In the genomic region with DNA sequence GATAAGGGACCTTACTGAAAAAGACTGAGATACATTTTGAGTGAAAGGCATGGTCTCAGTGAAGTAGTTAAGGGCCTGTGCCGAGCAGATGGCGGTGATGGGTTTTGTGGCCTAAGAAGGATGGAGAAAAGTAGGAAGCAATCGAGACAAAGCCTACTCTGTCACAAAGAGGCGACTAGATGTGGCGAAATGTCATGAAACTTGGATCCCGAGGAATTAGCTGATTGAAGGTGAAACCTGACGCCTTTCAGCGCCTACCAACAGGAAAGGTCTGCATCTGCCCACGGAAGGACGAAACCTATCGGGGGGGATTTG, we compare ENCODE assay signal across 8 cellular contexts. TPM values are rescaled to one million over a fixed set of nuclear protein-coding genes. Genes with fewer than 3 reads are reported as not detected.
DNase-seq lines count a peak whose midpoint lies in the region; ATAC-seq, FAIRE-seq and TF ChIP-seq lines count a peak whose summit lies in the region.

No MANE protein-coding gene starts in this region.

- WGBS in H1 (ENCODE audit: extremely low coverage in 1 of 2, insufficient coverage in 1 of 2, insufficient read length in 1 of 2, insufficient replicate concordance in 2 of 2, low coverage in 1 of 2, low lambda C conversion rate in 2 of 2, missing lambda C conversion rate in 1 of 2), 2 experiments: 8% methylated on average over 11 of the region's 11 CpGs; no CpG with 5 or more reads in 1 of the 2 experiments

- peak overlapping the region; percentile 95 for H3K4me3 ChIP-seq in NB4 (ENCODE audit: low read depth, low read length)
- H3K4me3 ChIP-seq in H1 (ENCODE audit: extremely low read depth in 1 of 4, insufficient read depth in 2 of 4, low read depth in 3 of 4, low read length in 4 of 4): peak overlapping the region; percentile 85 to 97 (median 88)

- H3K27ac Mint-ChIP-seq in nephron: peak overlapping the region; percentile 87 to 97 (median 97)

- no peak for ATAC-seq in HG03520 (IDR thresholded peaks at IDR 0.05; ENCODE audit: unreplicated experiment)

- H3K79me2 ChIP-seq in H1 (ENCODE audit: control insufficient read depth in 1 of 2, insufficient read depth in 2 of 2, low read length in 2 of 2): peaks cover 24 to 38% of the 10 kb centered on the region in 2 experiments

- H3K4me3 Mint-ChIP-seq in nephron: peak overlapping the region; percentile 88 to 99 (median 94)

- no peak overlapping the region for H3K4ac ChIP-seq in H1 (replicated peaks; ENCODE audit: insufficient read length, low read depth, low read length)

- no peak overlapping the region for H4K91ac ChIP-seq in H1 (replicated peaks; ENCODE audit: insufficient read length, low read length)

- no peaks in the 10 kb centered on the region for H3K9me3 ChIP-seq in H1 (ENCODE audit: insufficient read depth in 2 of 2, low read depth in 1 of 2, low read length in 1 of 2)

- no peak overlapping the region for H2BK20ac ChIP-seq in H1 (ENCODE audit: low read length)

- peaks cover 0 to 2% of the 10 kb centered on the region in 2 experiments for H4K20me1 ChIP-seq in H1 (replicated peaks in 1 of 2; ENCODE audit: control insufficient read depth in 1 of 2, insufficient read depth in 2 of 2, low read length in 2 of 2)

- H3K36me3 ChIP-seq in H1 (ENCODE audit: control insufficient read depth in 2 of 4, insufficient read depth in 4 of 4, low read length in 3 of 4): peaks cover 0 to 4% (median under 1%) of the 10 kb centered on the region in 4 experiments; a peak in 1 of 8 replicates

- CTCF ChIA-PET in H1 (lab: Charles Lee; ENCODE audit: partially characterized antibody): no interaction called here

- no peak overlapping the region for H3K23ac ChIP-seq in H1 (ENCODE audit: insufficient read length)

- H3K23me2 ChIP-seq in H1 (ENCODE audit: low read depth, low read length): peaks cover 14% of the 10 kb centered on the region

- H3K36me3 Mint-ChIP-seq in nephron (ENCODE audit: low read depth): no peaks in the 10 kb centered on the region

- H3K4me1 ChIP-seq in H1 (replicated peaks in 1 of 4; ENCODE audit: control insufficient read depth in 3 of 4, insufficient read depth in 4 of 4, low read length in 3 of 4): peaks cover 2 to 12% (median 3%) of the 10 kb centered on the region in 4 experiments; a peak in 4 of 7 replicates

- TF ChIP-seq CTCF in NB4 (IDR thresholded peaks at IDR 0.05; ENCODE audit: low read depth, low read length): no peak
- TF ChIP-seq CTCF in H1 (IDR thresholded peaks at IDR 0.05; ENCODE audit: control extremely low read depth in 1 of 3, insufficient read depth in 1 of 3, low read depth in 1 of 3, low read length in 3 of 3): no peak
- TF ChIP-seq CTCF in nephron (IDR thresholded peaks at IDR 0.05; ENCODE audit: unreplicated experiment in 3 of 3): no peak

- no peaks in the 10 kb centered on the region for H3K27me3 Mint-ChIP-seq in nephron (ENCODE audit: low read depth)

- POLR2A ChIA-PET in H1 (lab: Charles Lee; ENCODE audit: partially characterized antibody): interaction anchor here (0.6 to 1.6 kb wide), 15 partner anchors 10 to 893 kb away, joined by 3 to 7 read pairs (median 3); a partner anchor contains a TSS

- TF ChIP-seq POLR2A in NB4 (IDR thresholded peaks at IDR 0.05; ENCODE audit: extremely low read depth, insufficient read length): no peak
- no peak for TF ChIP-seq POLR2A in H1 (IDR thresholded peaks at IDR 0.05; ENCODE audit: control extremely low read depth in 1 of 2, low read depth in 2 of 2, low read length in 2 of 2)

- DNase-seq in NCI-H510A treated with DMSO at 0.1 percent for 48 hours (lab: John Stamatoyannopoulos, UW): peak; percentile 52
- no peak for DNase-seq in NCI-H510A (lab: John Stamatoyannopoulos, UW)
- no peak for DNase-seq in NB4 (ENCODE audit: low read depth)
- DNase-seq in H1 (ENCODE audit: low read depth in 1 of 2, low spot score in 2 of 2): no peak
- DNase-seq in midbrain (lab: John Stamatoyannopoulos, UW): no peak
- DNase-seq in occipital lobe (lab: John Stamatoyannopoulos, UW): no peak

- H2BK120ac ChIP-seq in H1 (replicated peaks; ENCODE audit: low read depth, low read length): no peak overlapping the region

- no peak overlapping the region for H3K56ac ChIP-seq in H1 (replicated peaks; ENCODE audit: insufficient read length, low read depth, low read length)

- peak overlapping the region; percentile 21; the same call in 1 of the 2 replicates for H2AFZ ChIP-seq in H1 (ENCODE audit: low read length)

- no peak overlapping the region for H3K14ac ChIP-seq in H1 (ENCODE audit: insufficient read length)

- no peak overlapping the region for H3K27ac ChIP-seq in H1 (ENCODE audit: low read depth, low read length)

- no peak overlapping the region for H2AK5ac ChIP-seq in H1 (ENCODE audit: low read depth, low read length)

- 0 out of 2 replicates have a peak overlapping the region, but pooled peaks have one; percentile 99 for H2BK5ac ChIP-seq in H1 (ENCODE audit: low read depth, low read length)

- no peak overlapping the region; the same call in 1 of the 2 replicates for H2BK12ac ChIP-seq in H1 (ENCODE audit: low read depth, low read length)

- peak overlapping the region; percentile 77 to 85 for H3K4me2 ChIP-seq in H1 (ENCODE audit: insufficient read depth in 1 of 2, low read depth in 2 of 2, low read length in 2 of 2)

- H3K18ac ChIP-seq in H1 (ENCODE audit: extremely low read depth, low read length): peak overlapping the region; percentile 66

- no peaks in the 10 kb centered on the region for H3K9me3 Mint-ChIP-seq in nephron

- no peak for TF ChIP-seq EP300 in H1 (IDR thresholded peaks at IDR 0.05; ENCODE audit: borderline replicate concordance in 1 of 2, low read depth in 2 of 2, low read length in 2 of 2)

- H3K9ac ChIP-seq in H1 (replicated peaks in 1 of 4; ENCODE audit: extremely low read depth in 1 of 4, low read depth in 3 of 4, low read length in 3 of 4): peak overlapping the region; percentile 49 to 72 (median 52)

- no peak overlapping the region for H4K5ac ChIP-seq in H1 (ENCODE audit: insufficient read length, low read depth, low read length)

- H3K27me3 ChIP-seq in H1 (replicated peaks in 1 of 4; ENCODE audit: control insufficient read depth in 3 of 4, extremely low read depth in 1 of 4, insufficient read depth in 3 of 4, low read length in 3 of 4): no peaks in the 10 kb centered on the region

- TF ChIP-seq RAD21 in H1 (IDR thresholded peaks at IDR 0.05 in 1 of 2, conservative IDR thresholded peaks at IDR 0.05 in 1 of 2; ENCODE audit: low read depth in 2 of 2, low read length in 2 of 2): no peak

- H3K79me1 ChIP-seq in H1 (ENCODE audit: low read depth, low read length): peaks cover 8% of the 10 kb centered on the region

- H2BK15ac ChIP-seq in H1 (ENCODE audit: low read length): no peak overlapping the region

- peak overlapping the region; percentile 41; the same call in 1 of the 2 replicates for H4K8ac ChIP-seq in H1 (ENCODE audit: extremely low read depth, insufficient read depth, low read length)

- FAIRE-seq in H1 (lab: Jason Lieb, UNC): no peak

- peaks cover 27% of the 10 kb centered on the region for H3K4me1 Mint-ChIP-seq in nephron

TF ChIP-seq in H1, 55 proteins besides CTCF, POLR2A, EP300 and RAD21:
- peak; percentile 59; the same call in 1 of the 2 replicates for TF ChIP-seq CREB1 (IDR thresholded peaks at IDR 0.05)
- TF ChIP-seq, protein P1, sequence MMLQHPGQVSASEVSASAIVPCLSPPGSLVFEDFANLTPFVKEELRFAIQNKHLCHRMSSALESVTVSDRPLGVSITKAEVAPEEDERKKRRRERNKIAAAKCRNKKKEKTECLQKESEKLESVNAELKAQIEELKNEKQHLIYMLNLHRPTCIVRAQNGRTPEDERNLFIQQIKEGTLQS (IDR thresholded peaks at IDR 0.05; ENCODE audit: insufficient read depth, low read depth, low read length): no peak

RNA-seq across cellular contexts. Expression of a gene that starts 0.5 kb away (rescaled TPM):
- 23.1 and 26.2 TPM in 2 replicates for total RNA-seq in H1 (2021; fragmentation: NEBNext Ultra II Directional; extraction: Animal tissue kit (Norgen Biotek cat#: 25700))
- polyA plus RNA-seq in H1 (2011; rRNA removed): 9.3 and 13.4 TPM in 2 replicates
- 15.6 TPM for polyA plus RNA-seq in H1 (2011; cell fraction: cytosol; rRNA removed)
- 16.0 TPM for polyA plus RNA-seq in H1 (2011; cell fraction: nucleus; rRNA removed)
- 10.8 to 16.3 TPM (median 12.6 TPM) in 4 replicates for polyA plus RNA-seq in H1 (2012, experiment 1 of 2)
- polyA plus RNA-seq in H1 (2012, experiment 2 of 2): 1.0 TPM
- 12.6 TPM for polyA plus RNA-seq in H1 (2013, experiment 1 of 2)
- polyA plus RNA-seq in H1 (2013, experiment 2 of 2): 11.1 TPM
- polyA minus RNA-seq in H1 (2011; rRNA and poly(A)+ RNA removed): 36.0 and 46.9 TPM in 2 replicates
- 16.7 TPM for polyA minus RNA-seq in H1 (2011; cell fraction: cytosol; rRNA and poly(A)+ RNA removed)
- polyA minus RNA-seq in H1 (2011; cell fraction: nucleus; rRNA and poly(A)+ RNA removed): 69.7 TPM
- 66.3 TPM for total RNA-seq in occipital lobe

RNA-seq across cellular contexts. Expression of a gene that starts 42.8 kb away (rescaled TPM):
- 92.6 and 96.7 TPM in 2 replicates for total RNA-seq in H1 (2021; fragmentation: NEBNext Ultra II Directional; extraction: Animal tissue kit (Norgen Biotek cat#: 25700))
- polyA plus RNA-seq in H1 (2011; rRNA removed): 31.9 and 41.7 TPM in 2 replicates
- 43.4 TPM for polyA plus RNA-seq in H1 (2011; cell fraction: cytosol; rRNA removed)
- polyA plus RNA-seq in H1 (2011; cell fraction: nucleus; rRNA removed): 27.8 TPM
- 37.0 to 49.9 TPM (median 42.1 TPM) in 4 replicates for polyA plus RNA-seq in H1 (2012, experiment 1 of 2)
- 7.6 TPM for polyA plus RNA-seq in H1 (2012, experiment 2 of 2)
- 28.0 TPM for polyA plus RNA-seq in H1 (2013, experiment 1 of 2)
- polyA plus RNA-seq in H1 (2013, experiment 2 of 2): 30.0 TPM
- polyA minus RNA-seq in H1 (2011; rRNA and poly(A)+ RNA removed): 134 and 195 TPM in 2 replicates
- polyA minus RNA-seq in H1 (2011; cell fraction: cytosol; rRNA and poly(A)+ RNA removed): 36.8 TPM
- 53.9 TPM for polyA minus RNA-seq in H1 (2011; cell fraction: nucleus; rRNA and poly(A)+ RNA removed)
- total RNA-seq in occipital lobe: 40.1 TPM
